ENCODE assay signal across 8 cellular contexts in genomic region chr1:156456625-156457465, GRCh38. TPM values are rescaled to one million over a fixed set of nuclear protein-coding genes. Genes with fewer than 3 reads are reported as not detected.
DNase-seq lines count a peak whose midpoint lies in the region; ATAC-seq lines count a peak whose summit lies in the region.

No MANE protein-coding gene starts in this region.

- peak overlapping the region; percentile 95 for H3K27ac Mint-ChIP-seq in activated CD4-positive, alpha-beta T cell treated with anti-CD3 and anti-CD28 coated beads, Interleukin-2, amount 10 ng/mL, durations not matched to agents 7 days and 5 days

- DNase-seq in C1 segment of cervical spinal cord (lab: John Stamatoyannopoulos, UW) (peak; percentile 65 to 98 (median 95)), NCI-H526 treated with DMSO at 0.1 percent for 48 hours (lab: John Stamatoyannopoulos, UW) (peak; percentile 99), cortex of kidney (lab: John Stamatoyannopoulos, UW) (peak; percentile 91), left colon (peak; percentile 98 to 99)
- peak; percentile 96 for DNase-seq in activated CD4-positive, alpha-beta T cell treated with anti-CD3 and anti-CD28 coated beads, Interleukin-2, amount 10 ng/mL, durations not matched to agents 7 days and 5 days
- peak; percentile 93 to 95 for DNase-seq in stimulated activated CD4-positive, alpha-beta T cell treated with anti-CD3 and anti-CD28 coated beads, Interleukin-1b, Interleukin-23, amount 100 ng/mL, for 4 hours (ENCODE audit: low read depth in 2 of 2)

- peaks cover 18% of the 10 kb centered on the region for H3K4me1 Mint-ChIP-seq in activated CD4-positive, alpha-beta T cell treated with anti-CD3 and anti-CD28 coated beads, Interleukin-2, amount 10 ng/mL, durations not matched to agents 7 days and 5 days

- CTCF ChIA-PET in activated CD4-positive, alpha-beta T cell treated with anti-CD3 and anti-CD28 coated beads, Interleukin-2, amount 10 ng/mL, durations not matched to agents 7 days and 5 days (lab: Charles Lee), result interaction anchor here (0.5 to 2.7 kb wide), 18 partner anchors 11 to 311 kb away, joined by 3 to 20 read pairs (median 4); partner anchors contain the start of gene MEF2D

- H3K4me3 Mint-ChIP-seq in activated CD4-positive, alpha-beta T cell treated with anti-CD3 and anti-CD28 coated beads, Interleukin-2, amount 10 ng/mL, durations not matched to agents 7 days and 5 days, result peak overlapping the region; percentile 82

- no peaks in the 10 kb centered on the region for H3K9me3 Mint-ChIP-seq in activated CD4-positive, alpha-beta T cell treated with anti-CD3 and anti-CD28 coated beads, Interleukin-2, amount 10 ng/mL, durations not matched to agents 7 days and 5 days

- ATAC-seq in GM19351 (IDR thresholded peaks at IDR 0.05; ENCODE audit: unreplicated experiment) (peak; percentile 75), HG03520 (IDR thresholded peaks at IDR 0.05; ENCODE audit: unreplicated experiment) (peak; percentile 66), left colon (peak; percentile 84)

- H3K27me3 Mint-ChIP-seq in activated CD4-positive, alpha-beta T cell treated with anti-CD3 and anti-CD28 coated beads, Interleukin-2, amount 10 ng/mL, durations not matched to agents 7 days and 5 days, result peaks cover 6% of the 10 kb centered on the region

- intact Hi-C loops in left colon (cut with DNase I, micrococcal nuclease), result no loop called here

- POLR2A ChIA-PET in activated CD4-positive, alpha-beta T cell treated with anti-CD3 and anti-CD28 coated beads, Interleukin-2, amount 10 ng/mL, durations not matched to agents 7 days and 5 days (lab: Charles Lee), result interaction anchor here (0.5 kb wide), 1 partner anchor 175 kb away, joined by 3 read pairs; no protein-coding TSS in a partner anchor

- no peaks in the 10 kb centered on the region for H3K36me3 Mint-ChIP-seq in activated CD4-positive, alpha-beta T cell treated with anti-CD3 and anti-CD28 coated beads, Interleukin-2, amount 10 ng/mL, durations not matched to agents 7 days and 5 days (ENCODE audit: low read depth)

RNA-seq across cellular contexts. Expression of gene MEF2D, which starts 43.7 kb away (rescaled TPM):
- total RNA-seq in activated CD4-positive, alpha-beta T cell treated with anti-CD3 and anti-CD28 coated beads, Interleukin-2, amount 10 ng/mL, durations not matched to agents 7 days and 5 days, result 10 to 100 TPM; 34.0 to 39.4 TPM
- 10 to 100 TPM; 45.9 to 66.4 TPM for total RNA-seq in left colon

Comparison
In these comparisons a context has a peak if more than half of its experiments do, and no peak if none do; other contexts are left out.
1. Peak in every context shown above with its lines: DNase-seq and ATAC-seq.